9 cellular contexts compared by ENCODE assay signal in the genomic region with DNA sequence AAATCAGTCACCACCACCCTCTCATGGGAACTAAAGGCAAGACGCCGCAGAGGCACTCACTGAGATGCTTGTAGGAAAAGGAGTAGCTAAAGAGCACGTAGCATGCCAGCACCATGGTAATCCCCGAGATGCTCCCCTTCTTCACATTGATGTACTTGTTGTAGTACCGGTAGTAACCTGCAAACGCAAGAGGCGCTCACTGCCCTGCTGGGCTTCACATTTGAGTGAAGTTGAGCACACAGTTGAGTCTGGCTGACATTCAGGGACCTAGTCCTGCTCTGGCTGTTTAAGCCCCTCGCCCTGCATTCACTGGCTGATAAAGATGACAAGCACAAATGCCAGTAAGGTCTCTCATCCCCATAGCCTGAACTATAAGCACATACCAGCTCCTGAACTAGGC. TPM values are rescaled to one million over a fixed set of nuclear protein-coding genes. Genes with fewer than 3 reads are reported as not detected.
A peak's percentile ranks its signal among the peaks of the same experiment; 100 is the strongest.
DNase-seq lines count a peak whose midpoint lies in the region; ATAC-seq and TF ChIP-seq lines count a peak whose summit lies in the region.
"Had no signal": no experiment of that assay in that cellular context is flagged by ENCODE, and none has a peak within 500 bp of the region (broad histone marks: within the 10 kb centered on the region; RNA-seq: fewer than 3 reads in every experiment).

No MANE protein-coding gene starts in this region.

- no peak overlapping the region for H3K27ac Mint-ChIP-seq in mesothelial cell of epicardium

- H3K27me3 ChIP-seq in Loucy (ENCODE audit: insufficient read depth, low read length, poor library complexity, severe bottlenecking), result no peaks in the 10 kb centered on the region

- no peak overlapping the region for H3K9ac ChIP-seq in Loucy (ENCODE audit: low read depth, low read length, poor library complexity, severe bottlenecking)
- H3K9ac ChIP-seq: parathyroid adenoma had no signal

- H3K4me3 Mint-ChIP-seq in mesothelial cell of epicardium, result no peak overlapping the region

- peaks cover 25% of the 10 kb centered on the region for H3K36me3 Mint-ChIP-seq in mesothelial cell of epicardium

- H3K9me3 ChIP-seq in Loucy (ENCODE audit: insufficient read depth, low read depth, low read length), result no peaks in the 10 kb centered on the region

- DNase-seq in GM10248 (ENCODE audit: extremely low spot score) (no peak), mesothelial cell of epicardium (ENCODE audit: low spot score in 2 of 2, unreplicated experiment in 2 of 2) (no peak), ecto neural progenitor cell (ENCODE audit: low spot score) (no peak), midbrain (lab: John Stamatoyannopoulos, UW) (no peak)
- peak; percentile 13 for DNase-seq in activated naive CD4-positive, alpha-beta T cell treated with Interleukin-2 at 50 U/mL for 16 hours
- DNase-seq in stimulated activated naive CD4-positive, alpha-beta T cell treated with Interleukin-2 at 50 U/mL for 16 hours (lab: John Stamatoyannopoulos, UW), result no peak

- H3K27me3 Mint-ChIP-seq in mesothelial cell of epicardium (ENCODE audit: low read depth), result no peaks in the 10 kb centered on the region

- peaks cover 53% of the 10 kb centered on the region for H4K20me1 ChIP-seq in Loucy (ENCODE audit: insufficient read depth, low read length, poor library complexity, severe bottlenecking)

- no peak overlapping the region for H3K4me2 ChIP-seq in Loucy (ENCODE audit: low read depth, low read length, poor library complexity, severe bottlenecking)

- peaks cover 66% of the 10 kb centered on the region for H3K79me2 ChIP-seq in Loucy (ENCODE audit: insufficient read depth, low read length)

- peaks cover 53% of the 10 kb centered on the region for H3K36me3 ChIP-seq in Loucy (ENCODE audit: insufficient read depth, low read length)

- no peak overlapping the region for H2AFZ ChIP-seq in Loucy (ENCODE audit: low read length)
- H2AFZ ChIP-seq: parathyroid adenoma had no signal

- H3K4me1 ChIP-seq in Loucy (ENCODE audit: insufficient read depth, low read length, poor library complexity, severe bottlenecking), result peaks cover 12% of the 10 kb centered on the region

- no peaks in the 10 kb centered on the region for H3K9me3 Mint-ChIP-seq in mesothelial cell of epicardium

- TF ChIP-seq CTCF in GM10248 (IDR thresholded peaks at IDR 0.05; ENCODE audit: control extremely low read depth, extremely low read depth, low read depth, missing control alignments) (peak; percentile 24), Loucy (conservative IDR thresholded peaks at IDR 0.05; ENCODE audit: low read length) (peak; percentile 61), mesothelial cell of epicardium (IDR thresholded peaks at IDR 0.05; ENCODE audit: unreplicated experiment) (peak; percentile 43)

- H3K9me2 ChIP-seq in Loucy (replicated peaks; ENCODE audit: low read depth, low read length), result no peaks in the 10 kb centered on the region

- ATAC-seq in GM19455 (IDR thresholded peaks at IDR 0.05; ENCODE audit: unreplicated experiment), result no peak

- peaks cover 4% of the 10 kb centered on the region for H3K4me1 Mint-ChIP-seq in mesothelial cell of epicardium

- CTCF ChIA-PET in GM10248 (lab: Yijun Ruan, JAX), result interaction anchor here (1.0 to 2.3 kb wide), 2 partner anchors 9 to 21 kb away, joined by 3 to 9 read pairs; a partner anchor contains a TSS

- H3K4me3 ChIP-seq in Loucy (ENCODE audit: low read length, poor library complexity, severe bottlenecking), result no peak overlapping the region

- H3F3A ChIP-seq in Loucy (ENCODE audit: low read depth), result no peaks in the 10 kb centered on the region

- POLR2A ChIA-PET in GM10248 (lab: Yijun Ruan, JAX), result interaction anchor here (1.3 kb wide), 1 partner anchor 46 kb away, joined by 3 read pairs; a partner anchor contains a TSS

RNA-seq across cellular contexts. Expression of a gene that starts 6.9 kb away (rescaled TPM):
- total RNA-seq in mesothelial cell of epicardium, result 223 to 243 TPM (median 235 TPM) in 3 replicates

RNA-seq across cellular contexts. Expression of a gene that starts 13.6 kb away (rescaled TPM):
- total RNA-seq in mesothelial cell of epicardium, result 24.9 to 27.2 TPM (median 27.0 TPM) in 3 replicates

RNA-seq across cellular contexts. Expression of a gene that starts 20.3 kb away (rescaled TPM):
- total RNA-seq in mesothelial cell of epicardium, result 67.5 to 72.8 TPM (median 69.5 TPM) in 3 replicates

RNA-seq across cellular contexts. Expression of a gene that starts 20.5 kb away (rescaled TPM):
- total RNA-seq in mesothelial cell of epicardium, result 6.7 to 12.3 TPM (median 10.5 TPM) in 3 replicates

RNA-seq across cellular contexts. Expression of a gene that starts 41.0 kb away (rescaled TPM):
- 30.1 to 31.3 TPM (median 31.3 TPM) in 3 replicates for total RNA-seq in mesothelial cell of epicardium
